ENCODE assay signal across 8 cellular contexts in the genomic region with DNA sequence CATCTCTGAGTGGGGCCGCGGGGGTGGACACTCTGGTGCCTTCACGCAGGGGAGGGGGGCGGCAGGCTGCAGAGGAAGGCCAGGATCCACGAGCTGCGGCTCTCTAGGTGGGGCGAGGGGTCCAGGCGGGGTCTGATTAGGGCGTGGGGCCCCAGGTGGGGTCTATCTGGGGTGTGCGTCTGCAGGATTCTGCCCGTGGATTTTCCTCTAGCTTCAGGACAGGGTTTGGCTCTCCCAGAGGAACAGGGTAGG. TPM values are rescaled to one million over a fixed set of nuclear protein-coding genes. Genes with fewer than 3 reads are reported as not detected.
A peak's percentile ranks its signal among the peaks of the same experiment; 100 is the strongest.
DNase-seq lines count a peak whose midpoint lies in the region; ATAC-seq, FAIRE-seq and TF ChIP-seq lines count a peak whose summit lies in the region.

No MANE protein-coding gene starts in this region.

- RAD21 ChIA-PET in GM12878 (lab: Charles Lee; ENCODE audit: unreplicated experiment): no interaction called here

- SMC1A ChIA-PET in GM12878 (lab: Charles Lee; ENCODE audit: uncharacterized antibody, unreplicated experiment): no interaction called here

- DNase-seq in H7 (no peak), GM12878 (ENCODE audit: low read depth, low spot score) (no peak), right lobe of liver (peak in 1 of 3 donors; percentile 34), upper lobe of left lung (no peak), kidney tubule cell (ENCODE audit: low spot score) (no peak), glomerular visceral epithelial cell (ENCODE audit: extremely low spot score) (no peak)

- H3K36me3 ChIP-seq in H7 (replicated peaks; ENCODE audit: control insufficient read depth, insufficient read depth, low read length): peaks cover 9% of the 10 kb centered on the region
- peaks cover 0 to 6% of the 10 kb centered on the region in 2 experiments; a peak in 3 of 4 replicates for H3K36me3 ChIP-seq in GM12878 (ENCODE audit: control insufficient read depth in 2 of 2, insufficient read depth in 2 of 2, low read length in 1 of 2)
- peaks cover 0 to 13% (median 3%) of the 10 kb centered on the region in 4 donors for H3K36me3 ChIP-seq in right lobe of liver
- H3K36me3 ChIP-seq in upper lobe of left lung: peaks cover 0 to 27% (median 18%) of the 10 kb centered on the region in 4 donors

- H3K4me3 ChIP-seq in H7 (ENCODE audit: insufficient read depth, low read depth, low read length): peak overlapping the region; percentile 68
- H3K4me3 ChIP-seq in GM12878: peak overlapping the region; percentile 68
- peak overlapping the region; percentile 56 to 76 (median 58) for H3K4me3 ChIP-seq in right lobe of liver
- peak overlapping the region; percentile 56 to 68 (median 62) for H3K4me3 ChIP-seq in upper lobe of left lung

- H3K4me2 ChIP-seq in GM12878 (ENCODE audit: control insufficient read depth, insufficient read depth): peak overlapping the region; percentile 89

- H3K27me3 ChIP-seq in H7 (ENCODE audit: control insufficient read depth, insufficient read depth, low read length): no peaks in the 10 kb centered on the region
- no peaks in the 10 kb centered on the region for H3K27me3 ChIP-seq in GM12878 (replicated peaks in 1 of 2; ENCODE audit: control insufficient read depth in 2 of 2, insufficient read depth in 2 of 2, low read length in 1 of 2)
- H3K27me3 ChIP-seq in right lobe of liver: no peaks in the 10 kb centered on the region
- peaks cover 0 to 4% (median 0%) of the 10 kb centered on the region in 4 donors for H3K27me3 ChIP-seq in upper lobe of left lung

- H2AFZ ChIP-seq in GM12878 (ENCODE audit: control insufficient read depth, low read depth, low read length): peak overlapping the region; percentile 54; the same call in 1 of the 2 replicates

- no peak for FAIRE-seq in GM12878 (lab: Jason Lieb, UNC)

- H3K79me2 ChIP-seq in GM12878 (ENCODE audit: control insufficient read depth, insufficient read depth, low read length): peaks cover 2% of the 10 kb centered on the region

- H4K20me1 ChIP-seq in GM12878 (ENCODE audit: control insufficient read depth, insufficient read depth): no peaks in the 10 kb centered on the region

- TF ChIP-seq POLR2A in GM12878 (IDR thresholded peaks at IDR 0.05; ENCODE audit: low read depth, low read length): 0 out of 2 replicates have a peak, but pooled peaks have one; percentile 6
- no peak for TF ChIP-seq POLR2A in right lobe of liver (IDR thresholded peaks at IDR 0.05)
- TF ChIP-seq POLR2A in upper lobe of left lung (IDR thresholded peaks at IDR 0.05): no peak

- TF ChIP-seq EP300 in GM12878 (IDR thresholded peaks at IDR 0.05; ENCODE audit: borderline replicate concordance in 1 of 2, control insufficient read depth in 1 of 2, low read depth in 2 of 2, low read length in 2 of 2) (no peak), upper lobe of left lung (IDR thresholded peaks at IDR 0.05) (no peak)

- POLR2A ChIA-PET in GM12878 (lab: Charles Lee): no interaction called here

- in situ Hi-C loops in GM12878 (cut with MboI): no loop called here

- 0% methylated on average over 4 of the region's 11 CpGs for WGBS in GM12878 (ENCODE audit: insufficient coverage, insufficient replicate concordance, low lambda C conversion rate, missing lambda C conversion rate)
- WGBS in right lobe of liver (ENCODE audit: insufficient coverage, low coverage, low lambda C conversion rate, missing lambda C conversion rate): 0% methylated on average over 1 of the region's 11 CpGs
- WGBS in upper lobe of left lung, 2 donors: 0 to 4% methylated on average over 3 to 8 of the region's 11 CpGs

- no peak for TF ChIP-seq CTCF in 22Rv1 (IDR thresholded peaks at IDR 0.05)
- TF ChIP-seq CTCF in GM12878 (IDR thresholded peaks at IDR 0.05 in 2 of 3, conservative IDR thresholded peaks at IDR 0.05 in 1 of 3; ENCODE audit: control insufficient read depth in 2 of 3, extremely low read depth in 1 of 3, insufficient read depth in 1 of 3, low read depth in 3 of 3, low read length in 3 of 3): no peak
- no peak for TF ChIP-seq CTCF in right lobe of liver (IDR thresholded peaks at IDR 0.05)
- no peak for TF ChIP-seq CTCF in upper lobe of left lung (IDR thresholded peaks at IDR 0.05)

- BruUV-seq in GM12878 (replicated peaks; lab: Mats Ljungman, UMichigan): no TSS peak

- H3K9ac ChIP-seq in GM12878 (ENCODE audit: control insufficient read depth, insufficient read depth, low read length): peak overlapping the region; percentile 55; the same call in 1 of the 2 replicates

- H3K9me3 ChIP-seq in GM12878 (replicated peaks; ENCODE audit: control insufficient read depth, insufficient read depth, low read length) (peaks cover 2% of the 10 kb centered on the region; the same call in 2 of the 3 replicates), right lobe of liver (no peaks in the 10 kb centered on the region), upper lobe of left lung (no peaks in the 10 kb centered on the region)

- CTCF ChIA-PET in GM12878 (lab: Yijun Ruan, JAX): interaction anchor here (0.8 kb wide), 1 partner anchor 91 kb away, joined by 4 read pairs; no protein-coding TSS in a partner anchor

- peak overlapping the region; percentile 79 for H3K27ac ChIP-seq in 22Rv1
- peak overlapping the region; percentile 33; the same call in 1 of the 2 replicates for H3K27ac ChIP-seq in GM12878 (ENCODE audit: control insufficient read depth, insufficient read depth)
- peak overlapping the region in 2 of 3 donors; percentile 33 to 58 for H3K27ac ChIP-seq in right lobe of liver
- H3K27ac ChIP-seq in upper lobe of left lung: peak overlapping the region; percentile 30 to 77 (median 57)

- intact Hi-C loops in GM12878 (cut with micrococcal nuclease; ENCODE audit: unreplicated experiment): loop anchor here (5.0 to 10.0 kb wide), 2 partner anchors 167 to 244 kb away; partner anchors contain the start of gene ZNF678
- intact Hi-C loops in right lobe of liver (cut with DNase I): no loop called here

- no peak for TF ChIP-seq RAD21 in GM12878 (IDR thresholded peaks at IDR 0.05; ENCODE audit: insufficient read depth, low read depth, low read length)

- ATAC-seq in GM12878: peak; percentile 9
- ATAC-seq in right lobe of liver: peak in 1 of 4 donors; percentile 1
- ATAC-seq in upper lobe of left lung (ENCODE audit: low FRiP score in 2 of 2): peak in 1 of 2 donors; percentile 3
- no peak for ATAC-seq in HG03135 (IDR thresholded peaks at IDR 0.05; ENCODE audit: unreplicated experiment)

- H3K4me1 ChIP-seq in GM12878 (ENCODE audit: control insufficient read depth, insufficient read depth, low read length) (peaks cover 16% of the 10 kb centered on the region), right lobe of liver (peaks cover 0 to 33% (median 16%) of the 10 kb centered on the region in 4 donors), upper lobe of left lung (peaks cover 22 to 47% (median 27%) of the 10 kb centered on the region in 4 donors)

TF ChIP-seq in GM12878, 131 proteins besides CTCF, POLR2A, EP300 and RAD21 (continues in another document):
- TF ChIP-seq MYC (IDR thresholded peaks at IDR 0.05; ENCODE audit: insufficient read depth, insufficient read length, insufficient replicate concordance, low read length, severe bottlenecking): no peak
- TF ChIP-seq POLR2AphosphoS2 (IDR thresholded peaks at IDR 0.05; ENCODE audit: low read depth, low read length): 0 out of 2 replicates have a peak, but pooled peaks have one; percentile 22

RNA-seq across cellular contexts. Expression of gene JMJD4, which starts 6.3 kb away (rescaled TPM):
- total RNA-seq in H7 (2014; rRNA removed; shearing (Covaris generic)): 45.3 and 54.4 TPM in 2 replicates
- total RNA-seq in GM12878 (2013; cell fraction: nucleolus; rRNA removed): 61.0 and 62.5 TPM in 2 replicates
- total RNA-seq in GM12878 (2014; rRNA removed): 34.8 and 37.1 TPM in 2 replicates
- 15.9 and 17.6 TPM in 2 replicates for total RNA-seq in GM12878 (2014; rRNA removed; fragmentation: Illumina TruSeq; extraction: Trizol)
- total RNA-seq in GM12878 (2021): 24.2 and 30.0 TPM in 2 replicates
- polyA plus RNA-seq in GM12878 (2011; ENCODE audit: low read depth): 4.3 TPM
- polyA plus RNA-seq in GM12878 (2011; rRNA removed): 7.1 and 12.2 TPM in 2 replicates
- 16.0 and 18.0 TPM in 2 replicates for polyA plus RNA-seq in GM12878 (2011; cell fraction: cytosol; rRNA removed)
- 40.7 and 47.0 TPM in 2 replicates for polyA plus RNA-seq in GM12878 (2011; cell fraction: nucleus; rRNA removed)
- polyA plus RNA-seq in GM12878 (2012): 9.4 and 12.9 TPM in 2 replicates
- 5.3 and 10.4 TPM in 2 replicates for polyA plus RNA-seq in GM12878 (2014; fragmentation: Illumina TruSeq; extraction: Trizol)
- polyA plus RNA-seq in GM12878 (2014; fragmentation: Nextera tagmentation; extraction: Ambion mirVana): 1 to 10 TPM in 1 of 2 experiments, under 1 TPM in 1; 0.89 to 3.5 TPM
- polyA plus RNA-seq in GM12878 (2014; rRNA removed): 19.3 and 24.5 TPM in 2 replicates
- polyA plus RNA-seq in GM12878 (2016; fragmentation: Nextera tagmentation; extraction: Ambion mirVana): 10 to 100 TPM; 33.0 to 38.3 TPM
- 27.6 and 45.7 TPM in 2 replicates for polyA minus RNA-seq in GM12878 (2011; rRNA and poly(A)+ RNA removed)
- 8.2 and 9.9 TPM in 2 replicates for polyA minus RNA-seq in GM12878 (2011; cell fraction: cytosol; rRNA and poly(A)+ RNA removed)
- 63.5 and 92.1 TPM in 2 replicates for polyA minus RNA-seq in GM12878 (2011; cell fraction: nucleus; rRNA and poly(A)+ RNA removed)
- total RNA-seq in right lobe of liver: 10 to 100 TPM in 2 of 6 experiments, 1 to 10 TPM in 4; 7.2 to 17.7 (median 9.5) TPM
- total RNA-seq in upper lobe of left lung: 10 to 100 TPM; 12.6 to 27.2 (median 20.0) TPM

RNA-seq across cellular contexts. Expression of gene SNAP47, which starts 6.4 kb away (rescaled TPM):
- 122 and 123 TPM in 2 replicates for total RNA-seq in H7 (2014; rRNA removed; shearing (Covaris generic))
- total RNA-seq in GM12878 (2013; cell fraction: nucleolus; rRNA removed): 52.2 and 55.8 TPM in 2 replicates
- total RNA-seq in GM12878 (2014; rRNA removed) (35.6 and 36.9 TPM in 2 replicates), GM12878 (2014; rRNA removed; fragmentation: Illumina TruSeq; extraction: Trizol) (22.3 and 23.3 TPM in 2 replicates), GM12878 (2021) (28.1 and 28.2 TPM in 2 replicates), right lobe of liver (10 to 100 TPM; 15.2 to 32.5 (median 24.8) TPM), upper lobe of left lung (10 to 100 TPM; 26.7 to 62.9 (median 35.1) TPM)
- polyA plus RNA-seq in GM12878 (2011; ENCODE audit: low read depth): 18.4 TPM
- polyA plus RNA-seq in GM12878 (2011; rRNA removed) (23.4 and 27.1 TPM in 2 replicates), GM12878 (2014; fragmentation: Illumina TruSeq; extraction: Trizol) (20.6 and 21.4 TPM in 2 replicates), GM12878 (2014; fragmentation: Nextera tagmentation; extraction: Ambion mirVana) (1 to 10 TPM; 1.3 to 3.5 TPM), GM12878 (2014; rRNA removed) (23.2 and 24.4 TPM in 2 replicates), GM12878 (2016; fragmentation: Nextera tagmentation; extraction: Ambion mirVana) (10 to 100 TPM; 37.6 to 39.6 TPM)
- polyA plus RNA-seq in GM12878 (2011; cell fraction: cytosol; rRNA removed): 31.8 and 34.3 TPM in 2 replicates
- polyA plus RNA-seq in GM12878 (2011; cell fraction: nucleus; rRNA removed): 32.7 and 41.3 TPM in 2 replicates
- polyA plus RNA-seq in GM12878 (2012): 18.0 and 23.5 TPM in 2 replicates
- polyA minus RNA-seq in GM12878 (2011; rRNA and poly(A)+ RNA removed): 23.9 and 33.6 TPM in 2 replicates
- 7.1 and 9.3 TPM in 2 replicates for polyA minus RNA-seq in GM12878 (2011; cell fraction: cytosol; rRNA and poly(A)+ RNA removed)
- 27.2 and 38.2 TPM in 2 replicates for polyA minus RNA-seq in GM12878 (2011; cell fraction: nucleus; rRNA and poly(A)+ RNA removed)
